22 cellular contexts compared by ENCODE assay signal in genomic region chr12:69171881-69172280, GRCh38.
"Had no signal": no experiment of that assay in that cellular context is flagged by ENCODE, and none has a peak within 500 bp of the region (broad histone marks: within the 10 kb centered on the region; RNA-seq: fewer than 3 reads in every experiment).

No MANE protein-coding gene starts in this region.

- H3K27ac ChIP-seq: coronary artery, neural progenitor cell, parathyroid adenoma, right lobe of liver, testis, tibial artery had no signal

- ATAC-seq: effector memory CD8-positive, alpha-beta T cell; left lobe of liver; mucosa of descending colon; natural killer cell treated with Interleukin-12 subunit alpha and Interleukin-12 subunit beta and Interleukin-15 and Interleukin-18, amount 100 ng/mL, for 72 hours; right lobe of liver; stimulated activated naive CD8-positive, alpha-beta T cell treated with anti-CD3 and anti-CD28 coated beads, Interleukin-15, amount 100 ng/mL, for 72 hours had no signal

- H3K27me3 ChIP-seq: neural progenitor cell, right lobe of liver, testis, tibial artery had no signal

- H3K4me3 ChIP-seq: coronary artery, lung, mucosa of descending colon, neural progenitor cell, right lobe of liver, testis, tibial artery had no signal

- H3K36me3 Mint-ChIP-seq: mesothelial cell of epicardium; naive B cell; natural killer cell treated with Interleukin-12 subunit alpha and Interleukin-12 subunit beta and Interleukin-15 and Interleukin-18, amount 100 ng/mL, for 72 hours; neural progenitor cell; type B pancreatic cell had no signal

- DNase-seq: dermis blood vessel endothelial cell; effector memory CD8-positive, alpha-beta T cell; mucosa of descending colon; naive B cell; right lobe of liver; stimulated activated CD4-positive, alpha-beta T cell treated with anti-CD3 and anti-CD28 coated beads, Interleukin-15, amount 100 ng/mL, for 24 hours; stimulated activated CD4-positive, alpha-beta T cell treated with anti-CD3 and anti-CD28 coated beads, Interleukin-2, amount 100 ng/mL, for 48 hours; stimulated activated CD8-positive, alpha-beta memory T cell treated with anti-CD3 and anti-CD28 coated beads, Interleukin-4, amount 100 ng/mL, for 48 hours; stimulated activated naive CD4-positive, alpha-beta T cell; stimulated activated naive CD8-positive, alpha-beta T cell treated with anti-CD3 and anti-CD28 coated beads, Interleukin-15, amount 100 ng/mL, for 72 hours; testis; tibial artery had no signal

- H3K27me3 Mint-ChIP-seq: effector memory CD8-positive, alpha-beta T cell; stimulated activated naive CD8-positive, alpha-beta T cell treated with anti-CD3 and anti-CD28 coated beads, Interleukin-15, amount 100 ng/mL, for 72 hours; type B pancreatic cell had no signal

- H3K4me3 Mint-ChIP-seq: effector memory CD8-positive, alpha-beta T cell; memory B cell; mesothelial cell of epicardium; naive B cell; natural killer cell treated with Interleukin-12 subunit alpha and Interleukin-12 subunit beta and Interleukin-15 and Interleukin-18, amount 100 ng/mL, for 72 hours; neural progenitor cell; stimulated activated naive CD8-positive, alpha-beta T cell treated with anti-CD3 and anti-CD28 coated beads, Interleukin-15, amount 100 ng/mL, for 72 hours; type B pancreatic cell had no signal

- H3K36me3 ChIP-seq: neural progenitor cell, right lobe of liver, tibial artery had no signal

- H3K4me1 ChIP-seq: parathyroid adenoma, right lobe of liver, tibial artery had no signal

- H3K4me1 Mint-ChIP-seq: memory B cell; naive B cell; stimulated activated naive CD8-positive, alpha-beta T cell treated with anti-CD3 and anti-CD28 coated beads, Interleukin-15, amount 100 ng/mL, for 72 hours had no signal

- H3K27ac Mint-ChIP-seq: effector memory CD8-positive, alpha-beta T cell; memory B cell; mesothelial cell of epicardium; natural killer cell treated with Interleukin-12 subunit alpha and Interleukin-12 subunit beta and Interleukin-15 and Interleukin-18, amount 100 ng/mL, for 72 hours; neural progenitor cell; progenitor cell of endocrine pancreas; stimulated activated naive CD8-positive, alpha-beta T cell treated with anti-CD3 and anti-CD28 coated beads, Interleukin-15, amount 100 ng/mL, for 72 hours; type B pancreatic cell had no signal

- H3K9me3 Mint-ChIP-seq: effector memory CD8-positive, alpha-beta T cell; mesothelial cell of epicardium had no signal

- H3K9me3 ChIP-seq: mucosa of descending colon, right lobe of liver, testis, tibial artery had no signal
